In the genomic region with DNA sequence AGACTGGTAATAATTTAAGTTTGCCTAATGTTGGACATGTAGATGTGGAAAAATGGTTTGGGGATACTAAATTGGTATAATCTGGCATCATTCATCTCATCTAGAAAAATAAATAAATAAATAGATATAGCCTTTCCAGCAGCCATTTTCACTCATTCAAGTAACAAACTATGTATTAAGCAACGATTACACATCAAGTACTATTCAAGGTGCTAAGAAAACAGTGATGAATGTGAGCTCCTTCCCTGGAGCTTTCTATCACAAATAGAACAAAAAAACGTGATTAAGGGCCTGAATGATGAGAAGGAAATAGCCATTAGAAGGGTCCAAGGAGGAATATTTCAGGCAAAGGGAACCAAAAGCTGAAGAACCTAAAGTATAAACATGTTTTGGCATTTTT, we compare ENCODE assay signal across 24 cellular contexts. TPM values are rescaled to one million over a fixed set of nuclear protein-coding genes. Genes with fewer than 3 reads are reported as not detected.
"Had no signal": no experiment of that assay in that cellular context is flagged by ENCODE, and none has a peak within 500 bp of the region (broad histone marks: within the 10 kb centered on the region; RNA-seq: fewer than 3 reads in every experiment).

No MANE protein-coding gene starts in this region.

- H3K36me3 ChIP-seq: gastrocnemius medialis, lower lobe of right lung had no signal

- H3K4me3 Mint-ChIP-seq: naive thymus-derived CD4-positive, alpha-beta T cell had no signal

- H3K27me3 ChIP-seq: dorsolateral prefrontal cortex, esophagus squamous epithelium, gastrocnemius medialis, heart right ventricle, left lung had no signal

- H3K27ac ChIP-seq: coronary artery, dorsolateral prefrontal cortex, epithelial cell of prostate, esophagus squamous epithelium, gastrocnemius medialis, heart right ventricle, left lung, lower lobe of right lung had no signal

- H3K4me3 ChIP-seq: coronary artery, dorsolateral prefrontal cortex, esophagus squamous epithelium, gastrocnemius medialis, heart right ventricle, left lung, lower lobe of right lung had no signal

- DNase-seq: dermis blood vessel endothelial cell; dorsolateral prefrontal cortex; effector CD4-positive, alpha-beta T cell; effector memory CD4-positive, alpha-beta T cell; erythroblast; esophagus squamous epithelium; foreskin fibroblast; foreskin melanocyte; gastrocnemius medialis; glutamatergic neuron; head of caudate nucleus; heart right ventricle; hippocampal formation; left cardiac atrium; left lung; left ventricle myocardium superior; lower lobe of right lung; mesendoderm; midbrain; naive thymus-derived CD4-positive, alpha-beta T cell had no signal

- H3K27me3 Mint-ChIP-seq: naive thymus-derived CD4-positive, alpha-beta T cell had no signal

- H3K4me1 ChIP-seq: esophagus squamous epithelium, gastrocnemius medialis, heart right ventricle, left lung, lower lobe of right lung had no signal

- ATAC-seq: esophagus mucosa; gastrocnemius medialis; heart right ventricle; left cardiac atrium; left lung; left ventricle myocardium superior; lower lobe of right lung; naive thymus-derived CD4-positive, alpha-beta T cell had no signal

- H3K9me3 ChIP-seq: esophagus squamous epithelium, gastrocnemius medialis, heart right ventricle, left lung, lower lobe of right lung had no signal

- H3K9me3 Mint-ChIP-seq: naive thymus-derived CD4-positive, alpha-beta T cell had no signal

RNA-seq across cellular contexts. Expression of gene TAL1, which starts 44.8 kb away (rescaled TPM):
- polyA plus RNA-seq: keratinocyte; naive thymus-derived CD4-positive, alpha-beta T cell had no signal
